In genomic region chr11:113626736-113627135, GRCh38 we compare ENCODE assay signal across 23 cellular contexts.
"Had no signal": no experiment of that assay in that cellular context is flagged by ENCODE, and none has a peak within 500 bp of the region (broad histone marks: within the 10 kb centered on the region; RNA-seq: fewer than 3 reads in every experiment).

No MANE protein-coding gene starts in this region.

- ATAC-seq: activated naive CD4-positive, alpha-beta T cell treated with anti-CD3 and anti-CD28 coated beads, Interleukin-2, amount 50 U/mL, for 72 hours; activated naive CD8-positive, alpha-beta T cell treated with anti-CD3 and anti-CD28 coated beads, Interleukin-2, amount 50 U/mL, for 24 hours; activated T-cell treated with anti-CD3 and anti-CD28 coated beads, Interleukin-2, amount 50 U/mL, for 4 hours; T-helper 17 cell had no signal

- H3K4me3 Mint-ChIP-seq: activated B cell treated with CpG ODN at 0.5 μM for 24 hours; activated CD4-positive, alpha-beta memory T cell treated with anti-CD3 and anti-CD28 coated beads for 36 hours; activated CD4-positive, alpha-beta T cell treated with anti-CD3 and anti-CD28 coated beads, Interleukin-2, amount 10 ng/mL, durations not matched to agents 7 days and 5 days; activated naive CD8-positive, alpha-beta T cell treated with anti-CD3 and anti-CD28 coated beads, Interleukin-2, amount 50 U/mL, for 24 hours; activated T-cell treated with anti-CD3 and anti-CD28 coated beads, Interleukin-2, amount 50 U/mL, for 4 hours; T-helper 17 cell had no signal

- H3K36me3 Mint-ChIP-seq: activated CD4-positive, alpha-beta memory T cell treated with anti-CD3 and anti-CD28 coated beads for 36 hours; activated naive CD4-positive, alpha-beta T cell treated with anti-CD3 and anti-CD28 coated beads, Interleukin-2, amount 50 U/mL, for 72 hours had no signal

- H3K4me2 ChIP-seq: PC-9 had no signal

- H2AFZ ChIP-seq: PC-9 had no signal

- H3K27ac Mint-ChIP-seq: activated B cell treated with CpG ODN at 0.5 μM for 24 hours; activated CD4-positive, alpha-beta memory T cell treated with anti-CD3 and anti-CD28 coated beads for 36 hours; activated CD4-positive, alpha-beta T cell treated with anti-CD3 and anti-CD28 coated beads, Interleukin-2, amount 10 ng/mL, durations not matched to agents 7 days and 5 days; activated naive CD4-positive, alpha-beta T cell treated with anti-CD3 and anti-CD28 coated beads, Interleukin-2, amount 50 U/mL, for 72 hours; activated naive CD8-positive, alpha-beta T cell treated with anti-CD3 and anti-CD28 coated beads, Interleukin-2, amount 50 U/mL, for 24 hours; T-helper 17 cell had no signal

- H3K27ac ChIP-seq: brain microvascular endothelial cell, cardiac muscle cell, PC-9 had no signal

- H3K36me3 ChIP-seq: brain microvascular endothelial cell, cardiac muscle cell had no signal

- H3K4me3 ChIP-seq: cardiac muscle cell, PC-9 had no signal

- H3K27me3 ChIP-seq: brain microvascular endothelial cell, cardiac muscle cell had no signal

- H3K9me3 Mint-ChIP-seq: activated B cell treated with CpG ODN at 0.5 μM for 24 hours; activated CD4-positive, alpha-beta memory T cell treated with anti-CD3 and anti-CD28 coated beads for 36 hours; activated CD4-positive, alpha-beta T cell treated with anti-CD3 and anti-CD28 coated beads, Interleukin-2, amount 10 ng/mL, durations not matched to agents 7 days and 5 days; activated naive CD4-positive, alpha-beta T cell treated with anti-CD3 and anti-CD28 coated beads, Interleukin-2, amount 50 U/mL, for 72 hours; activated naive CD8-positive, alpha-beta T cell treated with anti-CD3 and anti-CD28 coated beads, Interleukin-2, amount 50 U/mL, for 24 hours; activated T-cell treated with anti-CD3 and anti-CD28 coated beads, Interleukin-2, amount 50 U/mL, for 4 hours had no signal

- H3K4me1 Mint-ChIP-seq: activated B cell treated with CpG ODN at 0.5 μM for 24 hours; activated CD4-positive, alpha-beta T cell treated with anti-CD3 and anti-CD28 coated beads, Interleukin-2, amount 10 ng/mL, durations not matched to agents 7 days and 5 days; activated naive CD8-positive, alpha-beta T cell treated with anti-CD3 and anti-CD28 coated beads, Interleukin-2, amount 50 U/mL, for 24 hours; T-helper 17 cell had no signal

- DNase-seq: activated B cell treated with CpG ODN at 0.5 μM for 24 hours; activated CD4-positive, alpha-beta memory T cell treated with anti-CD3 and anti-CD28 coated beads for 36 hours; activated CD4-positive, alpha-beta T cell treated with anti-CD3 and anti-CD28 coated beads for 1 hour; activated CD4-positive, alpha-beta T cell treated with anti-CD3 and anti-CD28 coated beads, Interleukin-2, amount 10 ng/mL, durations not matched to agents 7 days and 5 days; activated CD8-positive, alpha-beta memory T cell treated with anti-CD3 and anti-CD28 coated beads for 24 hours; activated effector memory CD4-positive, alpha-beta T cell treated with anti-CD3 and anti-CD28 coated beads, Interleukin-2, amount 50 U/mL, for 16 hours; activated naive CD4-positive, alpha-beta T cell treated with Interleukin-2 at 50 U/mL for 16 hours; activated naive CD8-positive, alpha-beta T cell treated with anti-CD3 and anti-CD28 coated beads, Interleukin-2, amount 50 U/mL, for 24 hours; activated T-cell treated with anti-CD3 and anti-CD28 coated beads, Interleukin-2, amount 50 U/mL, for 4 hours; brain microvascular endothelial cell; Karpas-422; NCI-H1105 treated with DMSO at 0.1 percent for 48 hours; NCI-H1436 treated with DMSO at 0.1 percent for 48 hours; NCI-H187; NCI-H2081; NCI-H446; NCI-H524; PC-9; SHP77 treated with DMSO at 0.1 percent for 48 hours; T-helper 17 cell; T-helper 9 cell had no signal
